8 cellular contexts compared by ENCODE assay signal in the genomic region with DNA sequence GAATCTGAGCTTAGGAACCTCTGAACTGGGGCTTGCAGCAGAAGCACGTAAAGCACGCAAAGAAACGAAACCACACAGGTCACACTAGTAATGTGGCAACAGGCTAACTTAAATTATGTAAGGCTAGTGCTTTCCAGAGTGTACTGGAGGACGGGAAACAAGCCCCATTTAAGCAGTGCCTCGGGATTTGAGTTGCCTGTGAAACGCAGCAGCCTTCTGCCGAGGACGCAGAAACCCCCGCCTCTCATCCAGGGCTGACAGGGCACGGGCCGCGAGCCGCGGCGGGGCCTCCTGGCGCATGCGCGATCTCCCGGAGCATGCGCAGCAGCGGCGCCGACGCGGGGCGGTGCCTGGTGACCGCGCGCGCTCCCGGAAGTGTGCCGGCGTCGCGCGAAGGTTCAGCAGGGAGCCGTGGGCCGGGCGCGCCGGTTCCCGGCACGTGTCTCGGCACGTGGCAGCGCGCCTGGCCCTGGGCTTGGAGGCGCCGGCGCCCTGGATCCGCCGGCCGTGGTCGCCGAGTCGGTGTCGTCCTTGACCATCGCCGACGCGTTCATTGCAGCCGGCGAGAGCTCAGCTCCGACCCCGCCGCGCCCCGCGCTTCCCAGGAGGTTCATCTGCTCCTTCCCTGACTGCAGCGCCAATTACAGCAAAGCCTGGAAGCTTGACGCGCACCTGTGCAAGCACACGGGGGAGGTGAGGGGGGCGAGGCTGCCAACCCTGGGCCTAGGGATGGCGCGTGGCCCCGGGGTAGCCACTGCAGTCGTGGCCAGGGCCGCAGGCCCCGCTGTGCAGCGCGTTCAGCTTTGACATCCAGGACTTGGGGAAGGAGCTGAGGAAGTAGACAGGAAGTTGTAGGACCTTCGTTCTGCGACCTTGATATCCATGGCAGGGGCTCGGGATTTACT. TPM values are rescaled to one million over a fixed set of nuclear protein-coding genes. Genes with fewer than 3 reads are reported as not detected.
DNase-seq lines count a peak whose midpoint lies in the region; ATAC-seq and TF ChIP-seq lines count a peak whose summit lies in the region.

A gene (plus strand): TSS at position 374 of the 905 bp plus-strand sequence.

- peak within 1 kb of the TSS; percentile 89 to 96 (median 92) for H3K4me3 Mint-ChIP-seq in IgD-negative memory B cell

- H3K36me3 Mint-ChIP-seq in IgD-negative memory B cell = no peaks in the 10 kb centered on the region

- peak; percentile 56 for ATAC-seq in GM21528 (IDR thresholded peaks at IDR 0.05; ENCODE audit: low FRiP score, unreplicated experiment)
- ATAC-seq in esophagus mucosa = peak; percentile 85

- H3K4me1 ChIP-seq in Peyer's patch (peaks cover 0 to 28% (median 3%) of the 10 kb centered on the region in 4 donors), muscle layer of duodenum (ENCODE audit: control insufficient read depth in 1 of 2, insufficient read depth in 2 of 2, low read length in 2 of 2) (peaks cover 14 to 27% of the 10 kb centered on the region in 2 donors)

- H3K9me3 ChIP-seq in Peyer's patch (no peaks in the 10 kb centered on the region), muscle layer of duodenum (ENCODE audit: control insufficient read depth in 1 of 2, low read length in 2 of 2) (no peaks in the 10 kb centered on the region)

- H3K27ac ChIP-seq in Peyer's patch = peak within 1 kb of the TSS; percentile 82 to 94 (median 84)
- H3K27ac ChIP-seq in muscle layer of duodenum (ENCODE audit: low read length) = peak within 1 kb of the TSS; percentile 88

- peaks cover 0 to 10% (median 0%) of the 10 kb centered on the region in 3 donors for H3K36me3 ChIP-seq in Peyer's patch
- H3K36me3 ChIP-seq in muscle layer of duodenum (ENCODE audit: control insufficient read depth in 1 of 2, insufficient read depth in 2 of 2, low read length in 2 of 2) = peaks cover 9 to 15% of the 10 kb centered on the region in 2 donors

- H3K27ac Mint-ChIP-seq in IgD-negative memory B cell = peak within 1 kb of the TSS; percentile 88 to 95 (median 92)

- H3K9me3 Mint-ChIP-seq in IgD-negative memory B cell = no peaks in the 10 kb centered on the region

- peaks cover 5 to 24% (median 16%) of the 10 kb centered on the region in 3 donors for H3K4me1 Mint-ChIP-seq in IgD-negative memory B cell

- no peak for TF ChIP-seq CTCF in Peyer's patch (IDR thresholded peaks at IDR 0.05)

- H3K27me3 Mint-ChIP-seq in IgD-negative memory B cell = no peaks in the 10 kb centered on the region

- TF ChIP-seq POLR2A in Peyer's patch (IDR thresholded peaks at IDR 0.05) = peak; percentile 81 to 86

- DNase-seq in DMS 273 (lab: John Stamatoyannopoulos, UW; ENCODE audit: unreplicated experiment) (peak; percentile 92), Peyer's patch (peak; percentile 78 to 93 (median 91))
- DNase-seq in activated T-cell treated with anti-CD3 and anti-CD28 coated beads, Interleukin-2, amount 50 U/mL, for 48 hours = peak; percentile 89 to 92
- peak; percentile 62 for DNase-seq in stimulated activated CD8-positive, alpha-beta memory T cell treated with anti-CD3 and anti-CD28 coated beads, Interleukin-7, amount 100 ng/mL, for 24 hours (ENCODE audit: low read depth)

- H3K27me3 ChIP-seq in Peyer's patch (no peaks in the 10 kb centered on the region), muscle layer of duodenum (ENCODE audit: low read depth, low read length) (no peaks in the 10 kb centered on the region)

- H3K4me3 ChIP-seq in Peyer's patch (peak within 1 kb of the TSS; percentile 41 to 80 (median 68)), muscle layer of duodenum (ENCODE audit: low read depth in 1 of 2, low read length in 2 of 2) (peak within 1 kb of the TSS; percentile 83 to 87)

RNA-seq across cellular contexts. Expression of the gene that starts here (rescaled TPM):
- polyA plus RNA-seq in IgD-negative memory B cell = 484 TPM
- total RNA-seq in Peyer's patch (100 to 1,000 TPM in 1 of 4 donors, 10 to 100 TPM in 3; 29.2 to 179 (median 49.3) TPM), esophagus mucosa (71.1 TPM)

Comparison
In these comparisons a context has a peak if more than half of its experiments do, and no peak if none do; other contexts are left out.
1. Peak in every context shown above with its lines: DNase-seq, ATAC-seq, H3K4me3 ChIP-seq and H3K27ac ChIP-seq.